Comparison of ENCODE assay signal across 25 cellular contexts in genomic region chr6:21984135-21984534, GRCh38.
DNase-seq lines count a peak whose midpoint lies in the region; ATAC-seq, FAIRE-seq and TF ChIP-seq lines count a peak whose summit lies in the region.
"Had no signal": no experiment of that assay in that cellular context is flagged by ENCODE, and none has a peak within 500 bp of the region (broad histone marks: within the 10 kb centered on the region; RNA-seq: fewer than 3 reads in every experiment).

No MANE protein-coding gene starts in this region.

- intact Hi-C loops in endothelial cell of umbilical vein (cut with micrococcal nuclease) = loop anchor here (10.0 kb wide), 1 partner anchor 461 kb away; no protein-coding TSS in a partner anchor

- TF ChIP-seq CTCF in HEK293 (tag by site-specific recombination; IDR thresholded peaks at IDR 0.05) = no peak
- no peak for TF ChIP-seq CTCF in endothelial cell of umbilical vein (IDR thresholded peaks at IDR 0.05; ENCODE audit: extremely low read depth in 1 of 2, insufficient read depth in 1 of 2, low read depth in 1 of 2, low read length in 2 of 2)
- no peak for TF ChIP-seq CTCF in osteocyte (IDR thresholded peaks at IDR 0.05)

- DNase-seq in endothelial cell of umbilical vein (ENCODE audit: low read depth, low spot score) (peak; percentile 49), osteocyte (ENCODE audit: extremely low spot score, unreplicated experiment) (no peak), GM19238 (ENCODE audit: insufficient read length, low spot score) (no peak), islet precursor cell (no peak)
- DNase-seq: ACHN; BE2C; C1 segment of cervical spinal cord; Caco-2; CD4-positive, CD25-positive, alpha-beta regulatory T cell; CD8-positive, alpha-beta memory T cell; HCEC 1CT; HFFc6; KBM-7 had no signal

- no peak; the same call in 2 of the 3 replicates for ATAC-seq in SK-N-SH treated with all-trans-retinoic acid at 6 μM for 48 hours
- no peak for ATAC-seq in GM19023 (IDR thresholded peaks at IDR 0.05; ENCODE audit: unreplicated experiment)
- ATAC-seq: GM23338, HepG2 had no signal

- no peaks in the 10 kb centered on the region for H4K20me1 ChIP-seq in endothelial cell of umbilical vein (replicated peaks; ENCODE audit: control insufficient read depth, extremely low read depth, insufficient read depth, low read length)

- no peaks in the 10 kb centered on the region for H3K27me3 ChIP-seq in endothelial cell of umbilical vein (ENCODE audit: control insufficient read depth in 2 of 2, insufficient read depth in 2 of 2, low read length in 2 of 2)
- H3K27me3 ChIP-seq: BE2C had no signal

- H3K36me3 Mint-ChIP-seq in osteocyte (ENCODE audit: unreplicated experiment) = no peaks in the 10 kb centered on the region
- H3K36me3 Mint-ChIP-seq: CD4-positive, CD25-positive, alpha-beta regulatory T cell; CD8-positive, alpha-beta memory T cell had no signal

- POLR2A ChIA-PET in HEK293 (lab: Yijun Ruan, JAX) (no interaction called here), endothelial cell of umbilical vein (lab: Charles Lee) (no interaction called here)

- no peak overlapping the region for H2AFZ ChIP-seq in endothelial cell of umbilical vein (ENCODE audit: low read depth, low read length)
- H2AFZ ChIP-seq: GM23338 had no signal

- peaks cover 19% of the 10 kb centered on the region for H3K4me1 Mint-ChIP-seq in osteocyte (ENCODE audit: unreplicated experiment)

- H3K79me2 ChIP-seq in endothelial cell of umbilical vein (ENCODE audit: control insufficient read depth, insufficient read depth, low read length) = no peaks in the 10 kb centered on the region

- H3K27me3 Mint-ChIP-seq in osteocyte (ENCODE audit: unreplicated experiment) = no peaks in the 10 kb centered on the region
- H3K27me3 Mint-ChIP-seq: CD8-positive, alpha-beta memory T cell had no signal

- H3K9me1 ChIP-seq in endothelial cell of umbilical vein (replicated peaks; ENCODE audit: control insufficient read depth, extremely low read depth, insufficient read depth, low read length) = no peaks in the 10 kb centered on the region

- no peaks in the 10 kb centered on the region for H3K9me3 Mint-ChIP-seq in osteocyte (ENCODE audit: unreplicated experiment)

- dilution Hi-C loops in endothelial cell of umbilical vein (cut with MboI; ENCODE audit: extremely low pct_ligation_motif_present, low sequenced_read_pairs) = no loop called here

- H3K9ac ChIP-seq in endothelial cell of umbilical vein (replicated peaks; ENCODE audit: extremely low read depth, insufficient read depth, low read length) = no peak overlapping the region

- H3K9me3 ChIP-seq in HEK293 (ENCODE audit: control insufficient read depth, insufficient read depth, low read depth, low read length) (no peaks in the 10 kb centered on the region), endothelial cell of umbilical vein (replicated peaks; ENCODE audit: control insufficient read depth, insufficient read depth, low read length) (no peaks in the 10 kb centered on the region)
- H3K9me3 ChIP-seq: BE2C, Caco-2 had no signal

- no peak overlapping the region for H3K4me3 ChIP-seq in HEK293 (ENCODE audit: low read depth, low read length)
- no peak overlapping the region for H3K4me3 ChIP-seq in endothelial cell of umbilical vein (replicated peaks in 1 of 3; ENCODE audit: insufficient read depth in 1 of 3, low read depth in 1 of 3, low read length in 3 of 3)
- H3K4me3 ChIP-seq: GM23338 had no signal

- H3K4me1 ChIP-seq in HEK293 (ENCODE audit: control insufficient read depth, insufficient read depth, low read length) (peaks cover 3% of the 10 kb centered on the region; the same call in 1 of the 2 replicates), endothelial cell of umbilical vein (ENCODE audit: control insufficient read depth, extremely low read depth, insufficient read depth, low read length) (peaks cover 33% of the 10 kb centered on the region)
- H3K4me1 ChIP-seq: Caco-2 had no signal

- no peak for FAIRE-seq in endothelial cell of umbilical vein (lab: Jason Lieb, UNC)
- FAIRE-seq: D721Med, G401.6, GM12892, GM18507, GM19239, H54, HepG2 had no signal

- peak overlapping the region; percentile 28 for H3K27ac Mint-ChIP-seq in osteocyte (ENCODE audit: unreplicated experiment)
- H3K27ac Mint-ChIP-seq: CD4-positive, CD25-positive, alpha-beta regulatory T cell; CD8-positive, alpha-beta memory T cell; GM23338; HFFc6; IgD-negative memory B cell had no signal

- CTCF ChIA-PET in HEK293 (lab: Yijun Ruan, JAX) = no interaction called here
- CTCF ChIA-PET in endothelial cell of umbilical vein (lab: Charles Lee) = no interaction called here

- H3K4me2 ChIP-seq in endothelial cell of umbilical vein (ENCODE audit: insufficient read depth, low read length) = peak overlapping the region; percentile 55
- H3K4me2 ChIP-seq: GM23338 had no signal

- no peak overlapping the region for H3K4me3 Mint-ChIP-seq in osteocyte (ENCODE audit: unreplicated experiment)
- H3K4me3 Mint-ChIP-seq: CD4-positive, CD25-positive, alpha-beta regulatory T cell; CD8-positive, alpha-beta memory T cell; GM23338; HFFc6; IgD-negative memory B cell had no signal

- BruUV-seq in endothelial cell of umbilical vein (replicated peaks; lab: Mats Ljungman, UMichigan) = no TSS peak

- no peak for TF ChIP-seq POLR2A in endothelial cell of umbilical vein (IDR thresholded peaks at IDR 0.05; ENCODE audit: low read depth, low read length)

- H3K36me3 ChIP-seq in HEK293 (ENCODE audit: control insufficient read depth in 2 of 2, insufficient read depth in 1 of 2, low read length in 2 of 2) (no peaks in the 10 kb centered on the region), endothelial cell of umbilical vein (ENCODE audit: control insufficient read depth in 2 of 2, extremely low read depth in 1 of 2, insufficient read depth in 2 of 2, low read length in 2 of 2) (peaks cover 4 to 5% of the 10 kb centered on the region in 2 experiments)
- H3K36me3 ChIP-seq: BE2C had no signal

- no peak overlapping the region for H3K27ac ChIP-seq in HEK293 (ENCODE audit: extremely low read depth, low read depth, low read length)
- no peak overlapping the region for H3K27ac ChIP-seq in endothelial cell of umbilical vein (ENCODE audit: insufficient read depth, low read depth, low read length)

TF ChIP-seq in HEK293, 187 proteins besides CTCF, POLR2A, EP300 and RAD21:
- peak; percentile 37; the same call in 1 of the 2 replicates for TF ChIP-seq SP7 (tag by site-specific recombination; IDR thresholded peaks at IDR 0.05)
- no peak for TF ChIP-seq ZNF664 (tag by site-specific recombination; IDR thresholded peaks at IDR 0.05)

TF ChIP-seq in SK-N-SH treated with all-trans-retinoic acid at 6 μM for 48 hours, 23 proteins besides CTCF, POLR2A, EP300 and RAD21 (continues in another document):
- TF ChIP-seq OSR1 (CRISPR knock-in tag; IDR thresholded peaks at IDR 0.05) (no peak), ISL1 (CRISPR knock-in tag; IDR thresholded peaks at IDR 0.05) (peak; percentile 85), PATZ1 (CRISPR knock-in tag; IDR thresholded peaks at IDR 0.05; ENCODE audit: borderline replicate concordance) (no peak), TCF4 (CRISPR knock-in tag; IDR thresholded peaks at IDR 0.05; ENCODE audit: borderline replicate concordance) (0 out of 2 replicates have a peak, but pooled peaks have one; percentile 33)

TF ChIP-seq in endothelial cell of umbilical vein, 7 proteins besides CTCF, POLR2A, EP300 and RAD21:
- TF ChIP-seq, protein P1, sequence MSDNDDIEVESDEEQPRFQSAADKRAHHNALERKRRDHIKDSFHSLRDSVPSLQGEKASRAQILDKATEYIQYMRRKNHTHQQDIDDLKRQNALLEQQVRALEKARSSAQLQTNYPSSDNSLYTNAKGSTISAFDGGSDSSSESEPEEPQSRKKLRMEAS (IDR thresholded peaks at IDR 0.05; ENCODE audit: insufficient read depth, insufficient read length) = no peak
- peak; percentile 43 for TF ChIP-seq GATA2 (IDR thresholded peaks at IDR 0.05; ENCODE audit: insufficient read depth, insufficient read length, low read depth, low read length)
- peak; percentile 16 for TF ChIP-seq FOS (IDR thresholded peaks at IDR 0.05; ENCODE audit: borderline replicate concordance, insufficient read depth, low read length)
- TF ChIP-seq POLR2AphosphoS5 (IDR thresholded peaks at IDR 0.05; ENCODE audit: insufficient read depth, low read depth, low read length) = no peak
- TF ChIP-seq EZH2 (IDR thresholded peaks at IDR 0.05; ENCODE audit: borderline replicate concordance, low read depth, low read length, severe bottlenecking) = no peak
- no peak for TF ChIP-seq JUN (IDR thresholded peaks at IDR 0.05; ENCODE audit: borderline replicate concordance, insufficient read depth, insufficient read length, low read depth)
TF ChIP-seq in endothelial cell of umbilical vein: peak in this region for 2.
